In the genomic region with DNA sequence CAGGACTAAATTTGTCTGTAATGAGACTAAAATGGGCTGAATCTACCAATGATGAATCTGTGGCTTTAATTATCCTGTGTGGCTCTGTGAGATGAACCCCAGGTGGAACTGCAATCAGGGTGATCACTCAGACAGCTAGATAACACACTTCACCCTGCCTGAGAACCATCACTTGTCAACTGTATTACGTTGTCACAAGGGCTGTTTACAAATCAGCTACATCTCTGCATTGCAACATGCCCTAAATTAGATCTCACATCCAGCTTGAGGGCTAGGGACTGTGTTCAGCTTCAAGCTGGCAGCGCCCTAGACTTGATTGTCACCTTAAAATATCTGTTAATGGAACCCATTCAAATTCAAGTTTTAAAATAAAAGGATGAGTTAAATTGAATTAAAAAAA, we compare ENCODE assay signal across 18 cellular contexts.
DNase-seq lines count a peak whose midpoint lies in the region; ATAC-seq and TF ChIP-seq lines count a peak whose summit lies in the region.
"Had no signal": no experiment of that assay in that cellular context is flagged by ENCODE, and none has a peak within 500 bp of the region (broad histone marks: within the 10 kb centered on the region; RNA-seq: fewer than 3 reads in every experiment).

No MANE protein-coding gene starts in this region.

- peaks cover 23 to 33% of the 10 kb centered on the region in 2 donors for H3K4me1 ChIP-seq in naive thymus-derived CD4-positive, alpha-beta T cell (ENCODE audit: control insufficient read depth in 2 of 2, insufficient read depth in 2 of 2, low read length in 2 of 2)
- H3K4me1 ChIP-seq in esophagus squamous epithelium, result no peaks in the 10 kb centered on the region
- H3K4me1 ChIP-seq: sigmoid colon had no signal

- intact Hi-C loops in naive thymus-derived CD4-positive, alpha-beta T cell (cut with micrococcal nuclease), result loop anchor here in 1 of 2 donors (1.0 to 2.0 kb wide), 2 partner anchors 10 to 14 kb away; no protein-coding TSS in a partner anchor
- intact Hi-C loops in activated CD4-positive, alpha-beta T cell treated with anti-CD3 and anti-CD28 coated beads for 36 hours (cut with DNase I, micrococcal nuclease), result no loop called here
- intact Hi-C loops in esophagus squamous epithelium (cut with DNase I), result no loop called here

- peak overlapping the region in 8 of 9 donors; percentile 3 to 89 (median 28) for H3K27ac Mint-ChIP-seq in naive thymus-derived CD4-positive, alpha-beta T cell
- no peak overlapping the region for H3K27ac Mint-ChIP-seq in activated CD4-positive, alpha-beta T cell treated with anti-CD3 and anti-CD28 coated beads for 36 hours
- H3K27ac Mint-ChIP-seq in activated naive CD4-positive, alpha-beta T cell treated with anti-CD3 and anti-CD28 coated beads, Interleukin-2, amount 50 U/mL, for 72 hours, result no peak overlapping the region
- H3K27ac Mint-ChIP-seq: activated CD4-positive, alpha-beta memory T cell treated with anti-CD3 and anti-CD28 coated beads for 36 hours had no signal

- H3K9me3 ChIP-seq in naive thymus-derived CD4-positive, alpha-beta T cell (ENCODE audit: control insufficient read depth in 2 of 3, low read length in 3 of 3), result no peaks in the 10 kb centered on the region
- no peaks in the 10 kb centered on the region for H3K9me3 ChIP-seq in esophagus squamous epithelium
- H3K9me3 ChIP-seq: HAP-1, sigmoid colon, SJSA1, tibial nerve had no signal

- H3K27me3 Mint-ChIP-seq in naive thymus-derived CD4-positive, alpha-beta T cell, result no peaks in the 10 kb centered on the region
- H3K27me3 Mint-ChIP-seq in activated CD4-positive, alpha-beta T cell treated with anti-CD3 and anti-CD28 coated beads for 36 hours, result no peaks in the 10 kb centered on the region
- H3K27me3 Mint-ChIP-seq: activated CD4-positive, alpha-beta memory T cell treated with anti-CD3 and anti-CD28 coated beads for 36 hours had no signal

- no peak overlapping the region for H3K4me3 ChIP-seq in Jurkat, Clone E6-1 (ENCODE audit: low read length)
- no peak overlapping the region for H3K4me3 ChIP-seq in naive thymus-derived CD4-positive, alpha-beta T cell (ENCODE audit: low read length)
- no peak overlapping the region for H3K4me3 ChIP-seq in esophagus squamous epithelium
- H3K4me3 ChIP-seq: HAP-1, sigmoid colon, SJSA1, tibial nerve had no signal

- H3K4me3 Mint-ChIP-seq in naive thymus-derived CD4-positive, alpha-beta T cell, result peak overlapping the region in 1 of 10 donors; percentile 10
- no peak overlapping the region for H3K4me3 Mint-ChIP-seq in activated CD4-positive, alpha-beta T cell treated with anti-CD3 and anti-CD28 coated beads for 36 hours
- H3K4me3 Mint-ChIP-seq: activated CD4-positive, alpha-beta memory T cell treated with anti-CD3 and anti-CD28 coated beads for 36 hours had no signal

- H3K9me3 Mint-ChIP-seq in naive thymus-derived CD4-positive, alpha-beta T cell, result peaks cover 0 to 26% (median 4%) of the 10 kb centered on the region in 11 donors
- peaks cover 5% of the 10 kb centered on the region for H3K9me3 Mint-ChIP-seq in activated CD4-positive, alpha-beta T cell treated with anti-CD3 and anti-CD28 coated beads for 36 hours (ENCODE audit: low read depth)
- no peaks in the 10 kb centered on the region for H3K9me3 Mint-ChIP-seq in activated naive CD4-positive, alpha-beta T cell treated with anti-CD3 and anti-CD28 coated beads, Interleukin-2, amount 50 U/mL, for 72 hours

- CTCF ChIA-PET in naive thymus-derived CD4-positive, alpha-beta T cell (lab: Charles Lee), result no interaction called here
- CTCF ChIA-PET in activated CD4-positive, alpha-beta T cell treated with anti-CD3 and anti-CD28 coated beads for 36 hours (lab: Charles Lee), result interaction anchor here (0.6 to 2.0 kb wide), 5 partner anchors 9 to 78 kb away, joined by 3 to 6 read pairs (median 3); no protein-coding TSS in a partner anchor

- DNase-seq in D341Med (ENCODE audit: low spot score) (peak; percentile 19), amniotic epithelial cell (ENCODE audit: low read depth) (peak; percentile 12), SIG-M5 treated with dmso at 0.1 percent for 504 hours (lab: John Stamatoyannopoulos, UW; ENCODE audit: unreplicated experiment) (no peak), esophagus squamous epithelium (lab: John Stamatoyannopoulos, UW) (no peak)
- DNase-seq in Jurkat, Clone E6-1 (ENCODE audit: low read depth, low spot score), result peak; percentile 39
- DNase-seq in naive thymus-derived CD4-positive, alpha-beta T cell, result no peak
- DNase-seq in activated CD4-positive, alpha-beta T cell treated with anti-CD3 and anti-CD28 coated beads for 36 hours, result no peak
- no peak for DNase-seq in activated naive CD4-positive, alpha-beta T cell treated with anti-CD3 and anti-CD28 coated beads, Interleukin-2, amount 50 U/mL, for 72 hours (ENCODE audit: low spot score in 2 of 2)
- DNase-seq: activated CD4-positive, alpha-beta memory T cell treated with anti-CD3 and anti-CD28 coated beads for 36 hours; aorta; C1 segment of cervical spinal cord; EL; occipital lobe; sigmoid colon; stimulated activated CD4-positive, alpha-beta T cell treated with anti-CD3 and anti-CD28 coated beads, Interleukin-2, amount 100 ng/mL, for 48 hours had no signal

- peak; percentile 62 for ATAC-seq in naive thymus-derived CD4-positive, alpha-beta T cell
- ATAC-seq in activated CD4-positive, alpha-beta T cell treated with anti-CD3 and anti-CD28 coated beads for 36 hours, result no peak
- ATAC-seq in activated naive CD4-positive, alpha-beta T cell treated with anti-CD3 and anti-CD28 coated beads, Interleukin-2, amount 50 U/mL, for 72 hours, result no peak

- peaks cover 23 to 70% (median 53%) of the 10 kb centered on the region in 7 donors for H3K4me1 Mint-ChIP-seq in naive thymus-derived CD4-positive, alpha-beta T cell
- peaks cover 63% of the 10 kb centered on the region for H3K4me1 Mint-ChIP-seq in activated CD4-positive, alpha-beta T cell treated with anti-CD3 and anti-CD28 coated beads for 36 hours

- no peaks in the 10 kb centered on the region for H3K27me3 ChIP-seq in naive thymus-derived CD4-positive, alpha-beta T cell (ENCODE audit: control insufficient read depth in 2 of 2, insufficient read depth in 2 of 2, low read length in 2 of 2)
- no peaks in the 10 kb centered on the region for H3K27me3 ChIP-seq in esophagus squamous epithelium
- H3K27me3 ChIP-seq: sigmoid colon, SJSA1, tibial nerve had no signal

- H3K36me3 ChIP-seq in naive thymus-derived CD4-positive, alpha-beta T cell (ENCODE audit: control insufficient read depth in 2 of 3, insufficient read depth in 3 of 3, low read length in 3 of 3), result no peaks in the 10 kb centered on the region
- H3K36me3 ChIP-seq in esophagus squamous epithelium, result no peaks in the 10 kb centered on the region
- H3K36me3 ChIP-seq: HAP-1, sigmoid colon, SJSA1, tibial nerve had no signal

- WGBS in esophagus squamous epithelium, 2 donors, result 25 to 52% methylated on average over 2 of the region's 2 CpGs

- POLR2A ChIA-PET in naive thymus-derived CD4-positive, alpha-beta T cell (lab: Charles Lee), result interaction anchor here (1.0 to 2.5 kb wide), 4 partner anchors 11 to 122 kb away, joined by 3 to 9 read pairs (median 6); no protein-coding TSS in a partner anchor
- POLR2A ChIA-PET in activated CD4-positive, alpha-beta T cell treated with anti-CD3 and anti-CD28 coated beads for 36 hours (lab: Charles Lee), result interaction anchor here (0.9 kb wide), 1 partner anchor 65 kb away, joined by 4 read pairs; no protein-coding TSS in a partner anchor

- no peak for TF ChIP-seq CTCF in esophagus squamous epithelium (IDR thresholded peaks at IDR 0.05)

- H3K36me3 Mint-ChIP-seq in naive thymus-derived CD4-positive, alpha-beta T cell, result peaks cover 6 to 18% (median 11%) of the 10 kb centered on the region in 5 donors
- H3K36me3 Mint-ChIP-seq in activated CD4-positive, alpha-beta T cell treated with anti-CD3 and anti-CD28 coated beads for 36 hours (ENCODE audit: low read depth), result peaks cover 14% of the 10 kb centered on the region
- peaks cover 5 to 9% of the 10 kb centered on the region in 2 donors for H3K36me3 Mint-ChIP-seq in activated naive CD4-positive, alpha-beta T cell treated with anti-CD3 and anti-CD28 coated beads, Interleukin-2, amount 50 U/mL, for 72 hours

- TF ChIP-seq POLR2A in esophagus squamous epithelium (IDR thresholded peaks at IDR 0.05), result no peak

- no peak overlapping the region for H3K27ac ChIP-seq in naive thymus-derived CD4-positive, alpha-beta T cell (ENCODE audit: low read depth, low read length)
- H3K27ac ChIP-seq in esophagus squamous epithelium, result no peak overlapping the region
- H3K27ac ChIP-seq: sigmoid colon, SJSA1 had no signal

Comparison
In these comparisons a context has a peak if more than half of its experiments do, and no peak if none do; other contexts are left out.
1. DNase-seq: peak in D341Med (single experiment), Jurkat, Clone E6-1 (single experiment) and amniotic epithelial cell (single experiment); none in naive thymus-derived CD4-positive, alpha-beta T cell (0 of 9), SIG-M5 treated with dmso at 0.1 percent for 504 hours (single experiment), activated CD4-positive, alpha-beta T cell treated with anti-CD3 and anti-CD28 coated beads for 36 hours (single experiment), activated naive CD4-positive, alpha-beta T cell treated with anti-CD3 and anti-CD28 coated beads, Interleukin-2, amount 50 U/mL, for 72 hours (0 of 2) and esophagus squamous epithelium (single experiment).
2. H3K27ac Mint-ChIP-seq: peak in naive thymus-derived CD4-positive, alpha-beta T cell (8 of 9); none in activated CD4-positive, alpha-beta T cell treated with anti-CD3 and anti-CD28 coated beads for 36 hours (single experiment) and activated naive CD4-positive, alpha-beta T cell treated with anti-CD3 and anti-CD28 coated beads, Interleukin-2, amount 50 U/mL, for 72 hours (0 of 2).